In the genomic region with DNA sequence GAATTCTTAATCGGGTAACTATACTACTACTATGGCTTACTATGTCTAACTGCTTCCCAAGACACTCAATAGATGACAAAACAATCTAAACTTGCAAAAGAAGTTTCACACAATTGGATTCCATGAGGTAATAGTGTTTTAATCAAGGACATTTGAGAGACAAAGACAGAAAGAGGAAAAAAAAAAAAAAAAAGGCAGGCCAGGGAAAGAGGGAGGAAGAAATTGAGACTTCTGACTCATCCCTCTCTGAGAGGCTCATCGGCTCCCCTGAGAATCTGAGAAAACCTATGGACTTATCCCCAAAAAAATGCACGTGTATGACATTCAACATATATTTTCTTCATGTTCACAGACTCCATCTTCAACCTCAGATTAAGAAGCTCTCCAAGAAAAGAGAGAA, we compare ENCODE assay signal across 15 cellular contexts.
DNase-seq lines count a peak whose midpoint lies in the region; TF ChIP-seq lines count a peak whose summit lies in the region.
"Had no signal": no experiment of that assay in that cellular context is flagged by ENCODE, and none has a peak within 500 bp of the region (broad histone marks: within the 10 kb centered on the region; RNA-seq: fewer than 3 reads in every experiment).

No MANE protein-coding gene starts in this region.

- TF ChIP-seq CTCF in SK-N-SH (IDR thresholded peaks at IDR 0.05): no peak
- TF ChIP-seq CTCF in epithelial cell of esophagus (IDR thresholded peaks at IDR 0.05; ENCODE audit: insufficient read depth, low read depth, low read length, missing control alignments): no peak
- no peak for TF ChIP-seq CTCF in spleen (IDR thresholded peaks at IDR 0.05 in 8 of 11, conservative IDR thresholded peaks at IDR 0.05 in 3 of 11)

- peak; percentile 22 for DNase-seq in GM03348 (ENCODE audit: low spot score)
- no peak for DNase-seq in SK-N-SH
- DNase-seq in epithelial cell of esophagus (ENCODE audit: low read depth): peak; percentile 27
- DNase-seq in renal cortical epithelial cell (ENCODE audit: low read depth): peak; percentile 13
- no peak for DNase-seq in NCI-H2171 treated with DMSO at 0.1 percent for 48 hours (lab: John Stamatoyannopoulos, UW)
- DNase-seq in NCI-H524 (lab: John Stamatoyannopoulos, UW): no peak
- no peak for DNase-seq in spleen
- DNase-seq: AML-193, DND-41, dorsolateral prefrontal cortex, left cardiac atrium, NCI-H1417 treated with DMSO at 0.1 percent for 48 hours, NCI-H524 treated with DMSO at 0.1 percent for 48 hours, pancreas, right lobe of liver had no signal

- H3K27me3 ChIP-seq in SK-N-SH (ENCODE audit: insufficient read depth) (no peaks in the 10 kb centered on the region), spleen (replicated peaks in 1 of 7) (no peaks in the 10 kb centered on the region)
- H3K27me3 ChIP-seq: dorsolateral prefrontal cortex, pancreas, right lobe of liver had no signal

- no peaks in the 10 kb centered on the region for H3K36me3 ChIP-seq in SK-N-SH (replicated peaks in 1 of 2; ENCODE audit: control insufficient read depth in 1 of 2, insufficient read depth in 2 of 2, low read length in 1 of 2)
- H3K36me3 ChIP-seq in spleen: peaks cover 0 to 13% (median 0%) of the 10 kb centered on the region in 6 donors
- H3K36me3 ChIP-seq: pancreas, right lobe of liver had no signal

- H3K27ac ChIP-seq in SK-N-SH (ENCODE audit: low read depth in 2 of 2, low read length in 1 of 2) (no peak overlapping the region), spleen (no peak overlapping the region)
- H3K27ac ChIP-seq: dorsolateral prefrontal cortex, pancreas, right lobe of liver had no signal

- no peak for TF ChIP-seq POLR2A in spleen (IDR thresholded peaks at IDR 0.05)

- H2AFZ ChIP-seq in SK-N-SH (ENCODE audit: low read depth): no peak overlapping the region

- no peak for TF ChIP-seq EP300 in SK-N-SH (IDR thresholded peaks at IDR 0.05; ENCODE audit: borderline replicate concordance in 1 of 2, low read depth in 1 of 2, low read length in 1 of 2)

- H3K4me2 ChIP-seq in SK-N-SH: no peak overlapping the region

- no peaks in the 10 kb centered on the region for H4K20me1 ChIP-seq in SK-N-SH (ENCODE audit: insufficient read depth)

- intact Hi-C loops in spleen (cut with DNase I; ENCODE audit: low total_unique reads): no loop called here

- CTCF ChIA-PET in SK-N-SH (lab: Yijun Ruan, JAX): interaction anchor here (0.8 to 1.3 kb wide), 3 partner anchors 145 to 692 kb away, joined by 3 to 4 read pairs (median 3); no protein-coding TSS in a partner anchor

- no peak for TF ChIP-seq RAD21 in SK-N-SH (IDR thresholded peaks at IDR 0.05; ENCODE audit: low read length)

- 51% methylated on average over 3 of the region's 3 CpGs for WGBS in SK-N-SH (ENCODE audit: low lambda C conversion rate)
- WGBS in spleen, 5 donors: 74 to 92% (median 84%) methylated on average over 3 of the region's 3 CpGs

- no peak overlapping the region for H3K4me3 ChIP-seq in SK-N-SH (ENCODE audit: low read depth in 2 of 2, low read length in 1 of 2)
- no peak overlapping the region for H3K4me3 ChIP-seq in epithelial cell of esophagus (ENCODE audit: low read length)
- H3K4me3 ChIP-seq in spleen: no peak overlapping the region
- H3K4me3 ChIP-seq: dorsolateral prefrontal cortex, pancreas, right lobe of liver had no signal

- no peaks in the 10 kb centered on the region for H3F3A ChIP-seq in SK-N-SH (replicated peaks; ENCODE audit: insufficient read depth)

- H3K9ac ChIP-seq in SK-N-SH: no peak overlapping the region

- POLR2A ChIA-PET in SK-N-SH (lab: Yijun Ruan, JAX): no interaction called here

- H3K4me1 ChIP-seq in SK-N-SH (ENCODE audit: control insufficient read depth in 1 of 2, insufficient read depth in 2 of 2, low read depth in 1 of 2, low read length in 1 of 2) (peaks cover 0 to 8% of the 10 kb centered on the region in 2 experiments; a peak in 2 of 4 replicates), spleen (peaks cover 0 to 14% (median 0%) of the 10 kb centered on the region in 6 donors)
- H3K4me1 ChIP-seq: pancreas, right lobe of liver had no signal

- H3K9me2 ChIP-seq in SK-N-SH: no peaks in the 10 kb centered on the region

- no peaks in the 10 kb centered on the region for H3K9me3 ChIP-seq in SK-N-SH
- H3K9me3 ChIP-seq in spleen: no peaks in the 10 kb centered on the region
- H3K9me3 ChIP-seq: pancreas, right lobe of liver had no signal

- no peaks in the 10 kb centered on the region for H3K79me2 ChIP-seq in SK-N-SH (ENCODE audit: insufficient read depth)

TF ChIP-seq in SK-N-SH, 30 proteins besides CTCF, POLR2A, EP300 and RAD21:
- TF ChIP-seq JUND (IDR thresholded peaks at IDR 0.05) (0 out of 2 replicates have a peak, but pooled peaks have one; percentile 10), GATA2 (CRISPR knock-in tag; IDR thresholded peaks at IDR 0.05) (no peak)

Comparison
In these comparisons a context has a peak if more than half of its experiments do, and no peak if none do; other contexts are left out.
1. DNase-seq: peak in GM03348 (single experiment), epithelial cell of esophagus (single experiment) and renal cortical epithelial cell (single experiment); none in SK-N-SH (single experiment), NCI-H2171 treated with DMSO at 0.1 percent for 48 hours (single experiment), NCI-H524 (0 of 2) and spleen (single experiment).